Comparison of ENCODE assay signal across 14 cellular contexts in the genomic region with DNA sequence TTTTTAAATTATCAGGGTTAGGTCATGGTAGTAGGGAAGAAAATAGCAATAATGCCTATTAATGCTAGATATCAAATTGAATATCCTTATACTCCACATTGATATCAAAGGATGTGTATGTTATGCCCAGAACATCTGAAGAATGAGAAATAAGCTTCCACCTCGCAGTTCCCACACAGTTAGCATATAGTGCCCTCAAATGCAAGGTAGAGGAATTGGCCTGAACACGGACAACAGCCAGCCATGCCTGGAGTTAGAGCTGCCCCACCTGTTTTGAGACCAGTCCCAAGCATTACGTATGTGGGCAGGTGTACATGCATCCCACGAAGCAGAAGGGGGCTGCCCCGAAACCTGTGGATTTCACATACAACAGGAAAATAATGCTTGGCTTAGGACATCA.
DNase-seq lines count a peak whose midpoint lies in the region; ATAC-seq and TF ChIP-seq lines count a peak whose summit lies in the region.
"Had no signal": no experiment of that assay in that cellular context is flagged by ENCODE, and none has a peak within 500 bp of the region (broad histone marks: within the 10 kb centered on the region; RNA-seq: fewer than 3 reads in every experiment).

No MANE protein-coding gene starts in this region.

- intact Hi-C loops in Right ventricle myocardium superior (cut with DNase I) (loop anchor here (10.0 kb wide), 1 partner anchor 114 kb away; no protein-coding TSS in a partner anchor), right cardiac atrium (cut with DNase I) (no loop called here), natural killer cell (cut with micrococcal nuclease) (no loop called here)

- H3K9ac ChIP-seq in fibroblast of lung (ENCODE audit: insufficient read depth, low read length) = no peak overlapping the region
- H3K9ac ChIP-seq: BLaER1 had no signal

- H3K4me3 Mint-ChIP-seq in natural killer cell = no peak overlapping the region
- H3K4me3 Mint-ChIP-seq: dendritic cell treated with granulocyte-macrophage colony-stimulating factor and Interleukin-4, amounts not matched to agents 40 ng/mL and 50 ng/mL, for 4 days had no signal

- no peaks in the 10 kb centered on the region for H3K9me3 ChIP-seq in right cardiac atrium (ENCODE audit: control insufficient read depth, low read length)
- no peaks in the 10 kb centered on the region for H3K9me3 ChIP-seq in fibroblast of lung (ENCODE audit: control insufficient read depth, insufficient read depth, low read depth, low read length)
- H3K9me3 ChIP-seq in tibial nerve = no peaks in the 10 kb centered on the region
- H3K9me3 ChIP-seq: BLaER1 had no signal

- H3K36me3 ChIP-seq in fibroblast of lung (ENCODE audit: control insufficient read depth, insufficient read depth, low read length) = no peaks in the 10 kb centered on the region
- no peaks in the 10 kb centered on the region for H3K36me3 ChIP-seq in tibial nerve
- H3K36me3 ChIP-seq: BLaER1 had no signal

- 69% methylated on average over 5 of the region's 5 CpGs for WGBS in right cardiac atrium
- 64 to 66% methylated on average over 5 of the region's 5 CpGs for WGBS in tibial nerve, 2 donors

- H3K4me2 ChIP-seq in fibroblast of lung (ENCODE audit: extremely low read depth, insufficient read depth, low read length) = no peak overlapping the region
- H3K4me2 ChIP-seq: BLaER1 had no signal

- H3K27me3 Mint-ChIP-seq in natural killer cell (ENCODE audit: low read depth in 2 of 2) = peaks cover 5 to 23% of the 10 kb centered on the region in 2 donors

- no peaks in the 10 kb centered on the region for H3K9me3 Mint-ChIP-seq in natural killer cell
- H3K9me3 Mint-ChIP-seq: activated T-helper 2 cell treated with anti-CD3 and anti-CD28 coated beads, Interferon-gamma antibody, Interleukin-2, Interleukin-4, amounts not matched to agents 10 μg/mL and 5 μg/mL and 100 μg/mL, durations not matched to agents 14 hours and 24 hours and 36 hours; dendritic cell treated with granulocyte-macrophage colony-stimulating factor and Interleukin-4, amounts not matched to agents 40 ng/mL and 50 ng/mL, for 4 days had no signal

- no peaks in the 10 kb centered on the region for H3K4me1 ChIP-seq in right cardiac atrium (ENCODE audit: control insufficient read depth, insufficient read depth, low read length)
- H3K4me1 ChIP-seq in fibroblast of lung (ENCODE audit: control insufficient read depth, extremely low read depth, insufficient read depth, low read length) = peaks cover 6% of the 10 kb centered on the region
- no peaks in the 10 kb centered on the region for H3K4me1 ChIP-seq in tibial nerve

- no peak overlapping the region for H2AFZ ChIP-seq in fibroblast of lung (ENCODE audit: low read length)

- H3K36me3 Mint-ChIP-seq in natural killer cell = no peaks in the 10 kb centered on the region

- no peak for TF ChIP-seq POLR2A in tibial nerve (IDR thresholded peaks at IDR 0.05)

- H3K4me1 Mint-ChIP-seq in natural killer cell = no peaks in the 10 kb centered on the region

- no peak for TF ChIP-seq EP300 in tibial nerve (IDR thresholded peaks at IDR 0.05)

- H3K27ac Mint-ChIP-seq in natural killer cell = no peak overlapping the region
- H3K27ac Mint-ChIP-seq: activated T-helper 2 cell treated with anti-CD3 and anti-CD28 coated beads, Interferon-gamma antibody, Interleukin-2, Interleukin-4, amounts not matched to agents 10 μg/mL and 5 μg/mL and 100 μg/mL, durations not matched to agents 14 hours and 24 hours and 36 hours; dendritic cell treated with granulocyte-macrophage colony-stimulating factor and Interleukin-4, amounts not matched to agents 40 ng/mL and 50 ng/mL, for 4 days had no signal

- no peak overlapping the region for H3K4me3 ChIP-seq in right cardiac atrium (ENCODE audit: low read length)
- H3K4me3 ChIP-seq in fibroblast of lung (replicated peaks in 1 of 4; ENCODE audit: control extremely low read depth in 1 of 4, insufficient read depth in 1 of 4, low read depth in 3 of 4, low read length in 4 of 4) = no peak overlapping the region
- H3K4me3 ChIP-seq in tibial nerve = no peak overlapping the region
- H3K4me3 ChIP-seq: BLaER1 had no signal

- DNase-seq in Right ventricle myocardium superior (no peak), right cardiac atrium (no peak), OCI-M1 (lab: John Stamatoyannopoulos, UW) (peak; percentile 49), fibroblast of lung (ENCODE audit: low read depth in 2 of 2) (peak; percentile 30 to 54), tibial nerve (ENCODE audit: low spot score in 2 of 2) (no peak), natural killer cell (no peak), NCI-H1930 (lab: John Stamatoyannopoulos, UW) (no peak)
- DNase-seq: activated CD4-positive, alpha-beta T cell treated with anti-CD3 and anti-CD28 coated beads for 1 hour; KBM-7; posterior cingulate gyrus had no signal

- no peaks in the 10 kb centered on the region for H3K79me2 ChIP-seq in fibroblast of lung (ENCODE audit: control insufficient read depth, insufficient read depth, low read length)

- TF ChIP-seq CTCF in fibroblast of lung (conservative IDR thresholded peaks at IDR 0.05 in 1 of 2, IDR thresholded peaks at IDR 0.05 in 1 of 2; ENCODE audit: low read depth in 1 of 2, low read length in 2 of 2) = peak in 1 of 2 donors; percentile 50
- peak in 3 of 5 experiments; percentile 7 to 18 (median 12) for TF ChIP-seq CTCF in tibial nerve (IDR thresholded peaks at IDR 0.05)
- no peak for TF ChIP-seq CTCF in natural killer cell (IDR thresholded peaks at IDR 0.05)

- peak; percentile 43 for ATAC-seq in Right ventricle myocardium superior (ENCODE audit: poor library complexity)
- ATAC-seq in right cardiac atrium = no peak
- ATAC-seq in HG03378 (IDR thresholded peaks at IDR 0.05; ENCODE audit: unreplicated experiment) = no peak
- ATAC-seq in natural killer cell = no peak

- no peak overlapping the region for H3K27ac ChIP-seq in right cardiac atrium (ENCODE audit: low read length)
- no peak overlapping the region for H3K27ac ChIP-seq in fibroblast of lung (ENCODE audit: insufficient read depth, low read length)
- no peak overlapping the region for H3K27ac ChIP-seq in tibial nerve
- H3K27ac ChIP-seq: BLaER1 had no signal

- H3K27me3 ChIP-seq in right cardiac atrium (ENCODE audit: control insufficient read depth, insufficient read depth) (no peaks in the 10 kb centered on the region), fibroblast of lung (ENCODE audit: control insufficient read depth, insufficient read depth, low read length) (no peaks in the 10 kb centered on the region), tibial nerve (no peaks in the 10 kb centered on the region)
- H3K27me3 ChIP-seq: BLaER1 had no signal

- no peaks in the 10 kb centered on the region for H4K20me1 ChIP-seq in fibroblast of lung (ENCODE audit: control insufficient read depth, extremely low read depth, insufficient read depth, low read length)
- H4K20me1 ChIP-seq: BLaER1 had no signal

Comparison
In these comparisons a context has a peak if more than half of its experiments do, and no peak if none do; other contexts are left out.
1. DNase-seq: peak in OCI-M1 (single experiment) and fibroblast of lung (2 of 2); none in Right ventricle myocardium superior (single experiment), right cardiac atrium (0 of 3), tibial nerve (0 of 2), natural killer cell (single experiment) and NCI-H1930 (0 of 2).